Comparison of ENCODE assay signal across 8 cellular contexts in genomic region chrX:46573331-46573895, GRCh38. TPM values are rescaled to one million over a fixed set of nuclear protein-coding genes. Genes with fewer than 3 reads are reported as not detected.
DNase-seq lines count a peak whose midpoint lies in the region; ATAC-seq and TF ChIP-seq lines count a peak whose summit lies in the region.

TSS of gene CHST7 (plus strand) at chrX:46573765. CDS start at chrX:46573932, 167 bp downstream.

- H3K4me1 ChIP-seq in ectodermal cell (ENCODE audit: control insufficient read depth, insufficient read depth, low read length): peaks cover 6% of the 10 kb centered on the region

- H3K27ac ChIP-seq in ectodermal cell (ENCODE audit: insufficient read depth, low read depth, low read length, poor library complexity, severe bottlenecking): no peak within 1 kb of the TSS

- intact Hi-C loops in lower leg skin (cut with DNase I; ENCODE audit: low total_unique reads): no loop called here

- 1% methylated on average over 34 of the region's 35 CpGs for WGBS in ectodermal cell, 2 experiments
- 23 to 32% methylated on average over 7 to 35 of the region's 35 CpGs for WGBS in lower leg skin, 2 donors

- peak; percentile 41 for ATAC-seq in GM18907 (IDR thresholded peaks at IDR 0.05; ENCODE audit: unreplicated experiment)
- ATAC-seq in HG03159 (IDR thresholded peaks at IDR 0.05; ENCODE audit: unreplicated experiment): peak; percentile 31

- peaks cover 21% of the 10 kb centered on the region for H3K27me3 ChIP-seq in ectodermal cell (ENCODE audit: control insufficient read depth, insufficient read depth, low read length, poor library complexity, severe bottlenecking)

- H3K4me3 ChIP-seq in ectodermal cell (ENCODE audit: insufficient read depth, low read depth, low read length) (peak within 1 kb of the TSS; percentile 57), lower leg skin (ENCODE audit: low read depth, poor library complexity, severe bottlenecking) (peak within 1 kb of the TSS; percentile 43)

- DNase-seq in AG08395 (ENCODE audit: low spot score) (peak; percentile 54), NCI-H526 (lab: John Stamatoyannopoulos, UW) (peak; percentile 57 to 85), lower leg skin (ENCODE audit: low spot score in 2 of 2) (peak; percentile 46 to 91)
- peak; percentile 48 to 57 for DNase-seq in activated CD4-positive, alpha-beta T cell treated with anti-CD3 and anti-CD28 coated beads, Interleukin-2, amount 50 U/mL, for 4 hours
- peak; percentile 20 for DNase-seq in stimulated activated CD8-positive, alpha-beta memory T cell treated with anti-CD3 and anti-CD28 coated beads, Interleukin-15, amount 100 ng/mL, for 1 hour (ENCODE audit: low read depth)

- no peak for TF ChIP-seq CTCF in lower leg skin (IDR thresholded peaks at IDR 0.05)

- TF ChIP-seq POLR2A in lower leg skin (IDR thresholded peaks at IDR 0.05): no peak

- no peaks in the 10 kb centered on the region for H3K36me3 ChIP-seq in ectodermal cell (ENCODE audit: control insufficient read depth, insufficient read depth, low read length)

- H3K9me3 ChIP-seq in ectodermal cell (ENCODE audit: control insufficient read depth, low read length): no peaks in the 10 kb centered on the region

RNA-seq across cellular contexts. Expression of gene CHST7, which starts in this region (rescaled TPM):
- 3.2 TPM for polyA plus RNA-seq in ectodermal cell (2013, experiment 1 of 4)
- 2.5 TPM for polyA plus RNA-seq in ectodermal cell (2013, experiment 2 of 4)
- polyA plus RNA-seq in ectodermal cell (2013, experiment 3 of 4): 2.7 TPM
- 3.0 TPM for polyA plus RNA-seq in ectodermal cell (2013, experiment 4 of 4)
- 10 to 100 TPM; 11.5 to 36.4 (median 19.6) TPM for total RNA-seq in lower leg skin

Comparison
In these comparisons a context has a peak if more than half of its experiments do, and no peak if none do; other contexts are left out.
1. DNase-seq: peak in every context shown above with its lines; median percentile 71 in NCI-H526; 68 in lower leg skin; 54 in AG08395; 52 in activated CD4-positive, alpha-beta T cell treated with anti-CD3 and anti-CD28 coated beads, Interleukin-2, amount 50 U/mL, for 4 hours; 20 in stimulated activated CD8-positive, alpha-beta memory T cell treated with anti-CD3 and anti-CD28 coated beads, Interleukin-15, amount 100 ng/mL, for 1 hour.